8 cellular contexts compared by ENCODE assay signal in the genomic region with DNA sequence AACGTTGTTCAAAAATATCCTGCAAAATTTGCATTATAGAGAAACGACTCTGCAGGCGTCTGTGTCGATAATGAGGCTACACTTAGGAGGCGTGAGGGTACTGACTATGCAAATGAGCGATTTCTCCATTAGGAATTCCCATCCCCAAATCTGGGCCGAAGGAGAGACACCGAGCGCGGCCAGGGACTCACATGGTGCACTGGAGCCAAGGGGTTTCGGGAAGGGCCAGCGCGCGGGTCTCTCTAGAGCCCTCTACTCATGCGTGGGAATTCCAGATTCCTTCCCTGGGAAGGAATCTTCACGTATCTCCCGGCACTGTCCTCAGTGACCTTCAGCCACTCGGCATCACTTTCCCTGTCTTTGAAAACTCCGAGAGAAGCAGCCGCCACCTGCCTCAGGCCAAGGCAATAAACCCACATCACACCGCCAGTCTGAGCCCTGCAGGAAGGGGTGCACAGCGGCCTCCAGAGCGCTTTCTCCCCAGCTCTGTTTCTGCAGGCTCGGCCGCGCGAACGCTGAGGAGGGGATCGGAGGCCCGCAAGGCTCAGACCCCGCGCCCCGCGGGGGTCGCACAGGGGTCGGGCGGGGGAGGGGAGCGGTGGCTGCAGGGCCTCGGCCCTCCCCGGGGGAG. TPM values are rescaled to one million over a fixed set of nuclear protein-coding genes. Genes with fewer than 3 reads are reported as not detected.
DNase-seq lines count a peak whose midpoint lies in the region; ATAC-seq and TF ChIP-seq lines count a peak whose summit lies in the region.

No MANE protein-coding gene starts in this region.

- no peaks in the 10 kb centered on the region for H3K9me3 Mint-ChIP-seq in CD4-positive, CD25-positive, alpha-beta regulatory T cell

- H3K27ac ChIP-seq in CD4-positive, CD25-positive, alpha-beta regulatory T cell (ENCODE audit: insufficient read depth, low read length, poor library complexity, severe bottlenecking): peak overlapping the region; percentile 76

- H3K4me1 ChIP-seq in CD4-positive, CD25-positive, alpha-beta regulatory T cell (ENCODE audit: control insufficient read depth, insufficient read depth, low read length, poor library complexity, severe bottlenecking): peaks cover 33% of the 10 kb centered on the region

- no peaks in the 10 kb centered on the region for H3K27me3 ChIP-seq in CD4-positive, CD25-positive, alpha-beta regulatory T cell (ENCODE audit: control insufficient read depth, insufficient read depth, low read length)

- peak overlapping the region in 3 of 4 donors; percentile 86 to 92 (median 88) for H3K4me3 Mint-ChIP-seq in CD4-positive, CD25-positive, alpha-beta regulatory T cell

- H3K36me3 Mint-ChIP-seq in CD4-positive, CD25-positive, alpha-beta regulatory T cell: no peaks in the 10 kb centered on the region

- H3K36me3 ChIP-seq in CD4-positive, CD25-positive, alpha-beta regulatory T cell (ENCODE audit: control insufficient read depth, insufficient read depth, low read length): no peaks in the 10 kb centered on the region

- H3K4me3 ChIP-seq in CD4-positive, CD25-positive, alpha-beta regulatory T cell (ENCODE audit: low read depth, low read length): peak overlapping the region; percentile 11
- peak overlapping the region; percentile 71 to 94 for H3K4me3 ChIP-seq in foreskin fibroblast (ENCODE audit: low read depth in 1 of 2, low read length in 2 of 2)

- peak overlapping the region; percentile 65 to 93 (median 79) for H3K27ac Mint-ChIP-seq in CD4-positive, CD25-positive, alpha-beta regulatory T cell

- peak; percentile 55 to 62 for ATAC-seq in CD4-positive, CD25-positive, alpha-beta regulatory T cell (ENCODE audit: low read depth in 2 of 2)
- ATAC-seq in HG03196 (IDR thresholded peaks at IDR 0.05; ENCODE audit: unreplicated experiment) (peak; percentile 49), omental fat pad (ENCODE audit: low FRiP score) (peak; percentile 69)

- peak; percentile 52 to 80 (median 63) for DNase-seq in CD4-positive, CD25-positive, alpha-beta regulatory T cell
- DNase-seq in GM19238 (ENCODE audit: insufficient read length, low spot score) (peak; percentile 59), NCI-H446 treated with DMSO at 0.1 percent for 48 hours (lab: John Stamatoyannopoulos, UW) (peak; percentile 55), foreskin fibroblast (peak in 1 of 2 donors; percentile 32), omental fat pad (ENCODE audit: low spot score) (peak; percentile 39)
- DNase-seq in activated CD8-positive, alpha-beta memory T cell treated with anti-CD3 and anti-CD28 coated beads, Interleukin-2, amount 50 U/mL, for 4 hours: peak; percentile 65
- no peak for DNase-seq in effector CD8-positive, alpha-beta T cell (lab: John Stamatoyannopoulos, UW)

- H3K9me3 ChIP-seq in CD4-positive, CD25-positive, alpha-beta regulatory T cell (ENCODE audit: control insufficient read depth in 2 of 2, low read length in 2 of 2): no peaks in the 10 kb centered on the region

- no peaks in the 10 kb centered on the region for H3K27me3 Mint-ChIP-seq in CD4-positive, CD25-positive, alpha-beta regulatory T cell

- H3K4me1 Mint-ChIP-seq in CD4-positive, CD25-positive, alpha-beta regulatory T cell: peaks cover 0 to 13% (median 7%) of the 10 kb centered on the region in 4 donors

- TF ChIP-seq CTCF in foreskin fibroblast (IDR thresholded peaks at IDR 0.05; ENCODE audit: low read depth, low read length) (no peak), omental fat pad (IDR thresholded peaks at IDR 0.05) (no peak)

RNA-seq across cellular contexts. Expression of a gene that starts 0.7 kb away (rescaled TPM):
- total RNA-seq in CD4-positive, CD25-positive, alpha-beta regulatory T cell: 47.7 TPM
- polyA plus RNA-seq in CD4-positive, CD25-positive, alpha-beta regulatory T cell: 10 to 100 TPM; 25.6 to 34.4 (median 30.2) TPM
- 100 to 1,000 TPM in 3 of 4 donors, 10 to 100 TPM in 1; 80.0 to 133 (median 113) TPM for total RNA-seq in omental fat pad
